Comparison of ENCODE assay signal across 18 cellular contexts in the genomic region with DNA sequence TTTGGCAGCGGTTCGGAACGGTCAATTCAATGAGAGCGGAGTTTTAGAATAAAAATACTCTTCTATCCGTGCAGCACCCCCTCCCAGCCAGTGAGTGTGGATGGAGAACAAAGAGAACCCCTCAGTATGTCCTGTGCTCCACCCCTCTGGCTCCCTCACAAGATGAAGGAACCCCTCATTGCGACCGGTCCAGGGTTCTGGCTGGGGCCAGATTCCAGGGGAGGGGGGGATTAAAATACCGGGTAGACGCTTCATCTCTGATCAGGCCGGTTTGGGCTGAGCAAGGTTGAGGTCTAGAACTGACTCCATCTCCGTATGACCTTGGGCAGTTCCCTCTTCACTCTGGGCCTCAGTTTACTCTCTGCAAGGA. TPM values are rescaled to one million over a fixed set of nuclear protein-coding genes. Genes with fewer than 3 reads are reported as not detected.
DNase-seq lines count a peak whose midpoint lies in the region; ATAC-seq and TF ChIP-seq lines count a peak whose summit lies in the region.
"Had no signal": no experiment of that assay in that cellular context is flagged by ENCODE, and none has a peak within 500 bp of the region (broad histone marks: within the 10 kb centered on the region; RNA-seq: fewer than 3 reads in every experiment).

No MANE protein-coding gene starts in this region.

- peaks cover 34% of the 10 kb centered on the region for H3F3A ChIP-seq in GM23338 (replicated peaks; ENCODE audit: low read depth)

- TF ChIP-seq POLR2A in esophagus squamous epithelium (IDR thresholded peaks at IDR 0.05) = no peak

- H3K27ac ChIP-seq in GM23338 (ENCODE audit: low read depth) (no peak overlapping the region), neuronal stem cell (replicated peaks; ENCODE audit: low read length) (no peak overlapping the region), WERI-Rb-1 (no peak overlapping the region), esophagus squamous epithelium (no peak overlapping the region)
- H3K27ac ChIP-seq: BLaER1 treated with 17β-estradiol and CSF1 and Interleukin-3, amounts not matched to agents 10 nM and 100 nM; KMS-11; PC-9; RWPE1 had no signal

- WGBS in neuronal stem cell (ENCODE audit: extremely low coverage in 2 of 2, insufficient read length in 2 of 2, insufficient replicate concordance in 1 of 2), 2 donors = no CpG with 5 or more reads among the region's 11 CpGs
- 15 to 19% methylated on average over 7 to 9 of the region's 11 CpGs for WGBS in esophagus squamous epithelium, 2 donors

- H3K36me3 ChIP-seq in GM23338 (ENCODE audit: insufficient read depth) (no peaks in the 10 kb centered on the region), iPS-15b (ENCODE audit: control insufficient read depth, insufficient read depth, low read length) (no peaks in the 10 kb centered on the region), neuronal stem cell (replicated peaks in 1 of 2; ENCODE audit: control insufficient read depth in 2 of 2, insufficient read depth in 2 of 2, low read length in 2 of 2) (peaks cover 0 to 5% of the 10 kb centered on the region in 2 donors), WERI-Rb-1 (no peaks in the 10 kb centered on the region), esophagus squamous epithelium (no peaks in the 10 kb centered on the region)

- TF ChIP-seq CTCF in GM23338 (conservative IDR thresholded peaks at IDR 0.05; ENCODE audit: low read depth in 2 of 2) (no peak), WERI-Rb-1 (IDR thresholded peaks at IDR 0.05; ENCODE audit: low read depth, low read length) (no peak), esophagus squamous epithelium (IDR thresholded peaks at IDR 0.05) (no peak)

- H3K4me3 Mint-ChIP-seq in GM23338 (peak overlapping the region; percentile 50), T-helper 17 cell (peak overlapping the region; percentile 43)
- H3K4me3 Mint-ChIP-seq: CD8-positive, alpha-beta T cell had no signal

- H2BK12ac ChIP-seq in neuronal stem cell (ENCODE audit: low read length) = no peak overlapping the region

- H3K79me2 ChIP-seq in GM23338 (replicated peaks; ENCODE audit: insufficient read depth) = no peaks in the 10 kb centered on the region

- H2AFZ ChIP-seq in GM23338 (no peak overlapping the region), neuronal stem cell (ENCODE audit: low read length) (no peak overlapping the region)
- H2AFZ ChIP-seq: PC-9 had no signal

- H3K23ac ChIP-seq in neuronal stem cell (ENCODE audit: low read depth, low read length, poor library complexity) = no peak overlapping the region

- H4K91ac ChIP-seq in neuronal stem cell (ENCODE audit: low read depth, low read length, poor library complexity) = no peak overlapping the region

- no peak overlapping the region for H3K18ac ChIP-seq in neuronal stem cell (ENCODE audit: low read length)

- no peak overlapping the region for H2BK15ac ChIP-seq in neuronal stem cell (ENCODE audit: low read length)

- H3K4me1 Mint-ChIP-seq in GM23338 (peaks cover 50% of the 10 kb centered on the region), T-helper 17 cell (peaks cover 32% of the 10 kb centered on the region)

- intact Hi-C loops in esophagus squamous epithelium (cut with DNase I) = no loop called here

- no peak overlapping the region for H2BK5ac ChIP-seq in neuronal stem cell (ENCODE audit: low read length)

- no peaks in the 10 kb centered on the region for H3K9me2 ChIP-seq in GM23338 (ENCODE audit: insufficient read depth)

- H3K9me3 ChIP-seq in T-helper 17 cell (ENCODE audit: control insufficient read depth, low read length, poor library complexity, severe bottlenecking) = no peaks in the 10 kb centered on the region
- no peaks in the 10 kb centered on the region for H3K9me3 ChIP-seq in iPS-15b (ENCODE audit: control insufficient read depth, insufficient read depth, low read length)
- peaks cover 6 to 8% of the 10 kb centered on the region in 2 donors for H3K9me3 ChIP-seq in neuronal stem cell (replicated peaks in 1 of 2; ENCODE audit: control insufficient read depth in 2 of 2, insufficient read depth in 1 of 2, low read depth in 1 of 2, low read length in 2 of 2)
- no peaks in the 10 kb centered on the region for H3K9me3 ChIP-seq in WERI-Rb-1 (ENCODE audit: severe bottlenecking)
- H3K9me3 ChIP-seq in esophagus squamous epithelium = no peaks in the 10 kb centered on the region

- no peaks in the 10 kb centered on the region; the same call in 2 of the 3 replicates for H3K9me3 Mint-ChIP-seq in GM23338
- H3K9me3 Mint-ChIP-seq: CD8-positive, alpha-beta T cell had no signal

- peaks cover 100% of the 10 kb centered on the region for H3K27me3 ChIP-seq in GM23338 (ENCODE audit: insufficient read depth)
- H3K27me3 ChIP-seq in iPS-15b (ENCODE audit: control insufficient read depth, insufficient read depth, low read length) = peaks cover 98% of the 10 kb centered on the region
- H3K27me3 ChIP-seq in neuronal stem cell (ENCODE audit: control insufficient read depth in 3 of 3, insufficient read depth in 3 of 3, low read depth in 1 of 3, low read length in 3 of 3) = peaks cover 35 to 99% (median 79%) of the 10 kb centered on the region in 3 experiments
- peaks cover 40% of the 10 kb centered on the region for H3K27me3 ChIP-seq in WERI-Rb-1 (ENCODE audit: insufficient read depth, low read depth, severe bottlenecking)
- peaks cover 5 to 100% (median 31%) of the 10 kb centered on the region in 4 donors for H3K27me3 ChIP-seq in esophagus squamous epithelium

- H4K20me1 ChIP-seq in GM23338 (replicated peaks; ENCODE audit: insufficient read depth) = peaks cover 21% of the 10 kb centered on the region

- H3K4me2 ChIP-seq in GM23338 (peak overlapping the region; percentile 79), neuronal stem cell (ENCODE audit: insufficient read depth, low read length, poor library complexity, severe bottlenecking) (no peak overlapping the region)
- H3K4me2 ChIP-seq: BLaER1 treated with 17β-estradiol and CSF1 and Interleukin-3, amounts not matched to agents 10 nM and 100 nM; KMS-11; PC-9 had no signal

- H3K4me1 ChIP-seq in GM23338 (ENCODE audit: insufficient read depth) (peaks cover 29% of the 10 kb centered on the region; the same call in 1 of the 2 replicates), iPS-15b (ENCODE audit: control insufficient read depth, insufficient read depth, low read length) (peaks cover 12% of the 10 kb centered on the region), neuronal stem cell (ENCODE audit: control insufficient read depth in 2 of 2, insufficient read depth in 1 of 2, low read depth in 1 of 2, low read length in 2 of 2) (peaks cover 6 to 7% of the 10 kb centered on the region in 2 donors), esophagus squamous epithelium (peaks cover 22 to 51% (median 27%) of the 10 kb centered on the region in 3 donors)

- H2AK5ac ChIP-seq in neuronal stem cell (ENCODE audit: low read depth, low read length) = peak overlapping the region; percentile 1

- DNase-seq in GM23338 (ENCODE audit: low spot score) (no peak), T-helper 17 cell (no peak), neuronal stem cell (ENCODE audit: low spot score) (no peak), WERI-Rb-1 (no peak), esophagus squamous epithelium (lab: John Stamatoyannopoulos, UW) (no peak)
- DNase-seq in activated CD4-positive, alpha-beta T cell treated with anti-CD3 and anti-CD28 coated beads for 48 hours = no peak
- DNase-seq: CD8-positive, alpha-beta T cell; MV-4-11; NCI-H1417; NCI-H187; NCI-H345; NCI-H524 treated with DMSO at 0.1 percent for 48 hours; PC-9 had no signal

- peak overlapping the region; percentile 55; the same call in 1 of the 2 replicates for H3K4me3 ChIP-seq in GM23338
- H3K4me3 ChIP-seq in iPS-15b (ENCODE audit: low read depth, low read length) = peak overlapping the region; percentile 62
- H3K4me3 ChIP-seq in neuronal stem cell (ENCODE audit: low read length in 2 of 2) = peak overlapping the region in 1 of 2 donors; percentile 37
- no peak overlapping the region for H3K4me3 ChIP-seq in WERI-Rb-1 (ENCODE audit: low read depth, low read length)
- H3K4me3 ChIP-seq in esophagus squamous epithelium = no peak overlapping the region
- H3K4me3 ChIP-seq: BLaER1 treated with 17β-estradiol and CSF1 and Interleukin-3, amounts not matched to agents 10 nM and 100 nM; PC-9 had no signal

- H3K27ac Mint-ChIP-seq in GM23338 (no peak overlapping the region), T-helper 17 cell (no peak overlapping the region)
- H3K27ac Mint-ChIP-seq: CD8-positive, alpha-beta T cell had no signal

- H3K27me3 Mint-ChIP-seq in GM23338 (ENCODE audit: insufficient read depth, low read depth, poor library complexity) = peaks cover 98% of the 10 kb centered on the region
- H3K27me3 Mint-ChIP-seq in T-helper 17 cell = peaks cover 79% of the 10 kb centered on the region

- no peak overlapping the region for H3K14ac ChIP-seq in neuronal stem cell (ENCODE audit: low read length)

- H3K79me1 ChIP-seq in neuronal stem cell (ENCODE audit: low read depth, low read length) = no peaks in the 10 kb centered on the region

- no peak for ATAC-seq in GM23338
- no peak for ATAC-seq in T-helper 17 cell
- no peak for ATAC-seq in activated CD4-positive, CD25-positive, alpha-beta regulatory T cell treated with anti-CD3 and anti-CD28 coated beads, Interleukin-2, amount 50 U/mL, for 24 hours
- ATAC-seq: CD8-positive, alpha-beta T cell had no signal

- H3K36me3 Mint-ChIP-seq in GM23338 (ENCODE audit: low read depth) (no peaks in the 10 kb centered on the region; the same call in 2 of the 3 replicates), T-helper 17 cell (ENCODE audit: low read depth) (peaks cover 11% of the 10 kb centered on the region)
- H3K36me3 Mint-ChIP-seq: CD8-positive, alpha-beta T cell had no signal

- H3K9ac ChIP-seq in iPS-15b (ENCODE audit: low read depth, low read length) = no peak overlapping the region
- H3K9ac ChIP-seq in neuronal stem cell (ENCODE audit: low read depth, low read length, poor library complexity) = no peak overlapping the region
- H3K9ac ChIP-seq: BLaER1 treated with 17β-estradiol and CSF1 and Interleukin-3, amounts not matched to agents 10 nM and 100 nM; KMS-11 had no signal

- no peak overlapping the region for H4K8ac ChIP-seq in neuronal stem cell (ENCODE audit: low read depth, low read length)

- H2BK120ac ChIP-seq in neuronal stem cell (ENCODE audit: low read depth, low read length) = no peak overlapping the region

- H3K4ac ChIP-seq in neuronal stem cell (ENCODE audit: low read length) = no peak overlapping the region

TF ChIP-seq in GM23338, 12 proteins besides CTCF, POLR2A, EP300 and RAD21 (continues in another document):
- TF ChIP-seq EZH2 (IDR thresholded peaks at IDR 0.05; ENCODE audit: low read depth, unreplicated experiment) = peak; percentile 58
- TF ChIP-seq CREB1 (CRISPR knock-in tag; IDR thresholded peaks at IDR 0.05; ENCODE audit: low read depth) = no peak

RNA-seq across cellular contexts. Expression of a gene that starts 5.9 kb away (rescaled TPM):
- total RNA-seq in GM23338 (2014; rRNA removed; shearing (Covaris generic)) = 0.24 TPM in 1 of 2 replicates, not detected in the other
- polyA plus RNA-seq in GM23338 (2016; fragmentation: Nextera tagmentation; extraction: Ambion mirVana) = not detected in 2 replicates
- under 1 TPM; 0.18 to 0.20 TPM for total RNA-seq in T-helper 17 cell
- not detected for polyA plus RNA-seq in neuronal stem cell (2013, experiment 1 of 2)
- not detected for polyA plus RNA-seq in neuronal stem cell (2013, experiment 2 of 2)
- under 1 TPM in 2 of 4 donors, not detected in 2; 0.19 to 0.34 TPM for total RNA-seq in esophagus squamous epithelium

RNA-seq across cellular contexts. Expression of a gene that starts 7.2 kb away (rescaled TPM):
- 1.8 and 2.8 TPM in 2 replicates for total RNA-seq in GM23338 (2014; rRNA removed; shearing (Covaris generic))
- 0.87 and 1.2 TPM in 2 replicates for polyA plus RNA-seq in GM23338 (2016; fragmentation: Nextera tagmentation; extraction: Ambion mirVana)
- total RNA-seq in T-helper 17 cell = not detected
- polyA plus RNA-seq in neuronal stem cell (2013, experiment 1 of 2) = 0.03 TPM
- polyA plus RNA-seq in neuronal stem cell (2013, experiment 2 of 2) = 0.03 TPM
- total RNA-seq in esophagus squamous epithelium = not detected
- total RNA-seq: CD8-positive, alpha-beta T cell had no signal

Comparison
In these comparisons a context has a peak if more than half of its experiments do, and no peak if none do; other contexts are left out.
1. H3K4me3 ChIP-seq: peak in GM23338 (single experiment) and iPS-15b (single experiment); none in WERI-Rb-1 (single experiment) and esophagus squamous epithelium (0 of 4).